8 cellular contexts compared by ENCODE assay signal in genomic region chr1:26695417-26696190, GRCh38. TPM values are rescaled to one million over a fixed set of nuclear protein-coding genes. Genes with fewer than 3 reads are reported as not detected.
DNase-seq lines count a peak whose midpoint lies in the region; ATAC-seq and TF ChIP-seq lines count a peak whose summit lies in the region.

Gene ARID1A, plus strand, starts transcription at chr1:26696015. Its CDS starts 389 bp downstream, at chr1:26696404.

- H3K4me1 ChIP-seq in duodenal mucosa (ENCODE audit: control insufficient read depth in 1 of 2, insufficient read depth in 2 of 2, low read length in 2 of 2), result peaks cover 42 to 54% of the 10 kb centered on the region in 2 donors

- peak within 1 kb of the TSS; percentile 88 for H3K4me3 Mint-ChIP-seq in activated CD8-positive, alpha-beta T cell treated with anti-CD3 and anti-CD28 coated beads, Interleukin-2, amount 10 ng/mL, durations not matched to agents 7 days and 5 days

- no peaks in the 10 kb centered on the region for H3K9me3 Mint-ChIP-seq in activated CD8-positive, alpha-beta T cell treated with anti-CD3 and anti-CD28 coated beads, Interleukin-2, amount 10 ng/mL, durations not matched to agents 7 days and 5 days (ENCODE audit: insufficient read depth)

- peaks cover 32% of the 10 kb centered on the region for H3K4me1 Mint-ChIP-seq in activated CD8-positive, alpha-beta T cell treated with anti-CD3 and anti-CD28 coated beads, Interleukin-2, amount 10 ng/mL, durations not matched to agents 7 days and 5 days (ENCODE audit: low read depth)

- H3K27ac ChIP-seq in duodenal mucosa (ENCODE audit: low read depth, low read length), result peak within 1 kb of the TSS; percentile 83

- no peaks in the 10 kb centered on the region for H3K36me3 ChIP-seq in duodenal mucosa (ENCODE audit: control insufficient read depth in 1 of 2, insufficient read depth in 2 of 2, low read length in 2 of 2)

- peak within 1 kb of the TSS; percentile 84 to 89 for H3K4me3 ChIP-seq in duodenal mucosa (ENCODE audit: low read depth in 1 of 2, low read length in 2 of 2)
- peak within 1 kb of the TSS; percentile 83 for H3K4me3 ChIP-seq in lower leg skin (ENCODE audit: low read depth, poor library complexity, severe bottlenecking)

- no peaks in the 10 kb centered on the region for H3K9me3 ChIP-seq in duodenal mucosa (ENCODE audit: control insufficient read depth in 1 of 2, low read length in 2 of 2)

- peak within 1 kb of the TSS; percentile 74 to 86 for H3K9ac ChIP-seq in duodenal mucosa (ENCODE audit: low read depth in 1 of 2, low read length in 2 of 2)

- H3K27me3 ChIP-seq in duodenal mucosa (ENCODE audit: control insufficient read depth in 1 of 2, insufficient read depth in 2 of 2, low read length in 2 of 2), result no peaks in the 10 kb centered on the region

- intact Hi-C loops in lower leg skin (cut with DNase I; ENCODE audit: low total_unique reads), result loop anchor here (10.0 kb wide), 1 partner anchor 89 kb away; the partner anchor contains the start of gene PIGV

- peak; percentile 40 for ATAC-seq in GM19463 (IDR thresholded peaks at IDR 0.05; ENCODE audit: unreplicated experiment)
- peak; percentile 61 for ATAC-seq in activated CD8-positive, alpha-beta T cell treated with anti-CD3 and anti-CD28 coated beads, Interleukin-2, amount 10 ng/mL, durations not matched to agents 7 days and 5 days

- CTCF ChIA-PET in activated CD8-positive, alpha-beta T cell treated with anti-CD3 and anti-CD28 coated beads, Interleukin-2, amount 10 ng/mL, durations not matched to agents 7 days and 5 days (lab: Charles Lee), result interaction anchor here (0.5 to 9.6 kb wide), 3 partner anchors 20 to 966 kb away, joined by 3 to 149 read pairs (median 62); partner anchors contain the start of gene PIGV

- H3K27me3 Mint-ChIP-seq in activated CD8-positive, alpha-beta T cell treated with anti-CD3 and anti-CD28 coated beads, Interleukin-2, amount 10 ng/mL, durations not matched to agents 7 days and 5 days (ENCODE audit: low read depth), result no peaks in the 10 kb centered on the region

- 1% methylated on average over 26 to 28 of the region's 86 CpGs for WGBS in lower leg skin, 2 donors

- no peak for TF ChIP-seq POLR2A in lower leg skin (IDR thresholded peaks at IDR 0.05)

- H3K27ac Mint-ChIP-seq in activated CD8-positive, alpha-beta T cell treated with anti-CD3 and anti-CD28 coated beads, Interleukin-2, amount 10 ng/mL, durations not matched to agents 7 days and 5 days, result peak within 1 kb of the TSS; percentile 97

- DNase-seq in CD1c-positive myeloid dendritic cell (ENCODE audit: extremely low spot score) (peak; percentile 97), HS-27A (ENCODE audit: low read depth) (peak; percentile 95), NK-92 (lab: John Stamatoyannopoulos, UW; ENCODE audit: unreplicated experiment) (peak; percentile 55), lower leg skin (ENCODE audit: low spot score in 2 of 2) (peak; percentile 94 to 99)
- peak; percentile 96 for DNase-seq in activated CD8-positive, alpha-beta T cell treated with anti-CD3 and anti-CD28 coated beads, Interleukin-2, amount 10 ng/mL, durations not matched to agents 7 days and 5 days
- DNase-seq in stimulated activated CD4-positive, alpha-beta T cell treated with anti-CD3 and anti-CD28 coated beads, Interleukin-4, amount 100 ng/mL, for 24 hours, result peak; percentile 94

- POLR2A ChIA-PET in activated CD8-positive, alpha-beta T cell treated with anti-CD3 and anti-CD28 coated beads, Interleukin-2, amount 10 ng/mL, durations not matched to agents 7 days and 5 days (lab: Charles Lee), result interaction anchor here (1.0 to 15.2 kb wide), 5 partner anchors 14 to 138 kb away, joined by 3 to 325 read pairs (median 9); partner anchors contain the start of gene PIGV

- no peaks in the 10 kb centered on the region for H3K36me3 Mint-ChIP-seq in activated CD8-positive, alpha-beta T cell treated with anti-CD3 and anti-CD28 coated beads, Interleukin-2, amount 10 ng/mL, durations not matched to agents 7 days and 5 days (ENCODE audit: low read depth)

- TF ChIP-seq CTCF in lower leg skin (IDR thresholded peaks at IDR 0.05), result no peak

RNA-seq across cellular contexts. Expression of gene ARID1A, which starts in this region (rescaled TPM):
- 100 to 1,000 TPM; 122 to 123 TPM for total RNA-seq in activated CD8-positive, alpha-beta T cell treated with anti-CD3 and anti-CD28 coated beads, Interleukin-2, amount 10 ng/mL, durations not matched to agents 7 days and 5 days
- total RNA-seq in lower leg skin, result 10 to 100 TPM; 53.3 to 77.2 (median 54.9) TPM

Comparison
In these comparisons a context has a peak if more than half of its experiments do, and no peak if none do; other contexts are left out.
1. Peak in every context shown above with its lines: DNase-seq, ATAC-seq, H3K4me3 ChIP-seq and H3K27ac ChIP-seq.